8 cellular contexts compared by ENCODE assay signal in the genomic region with DNA sequence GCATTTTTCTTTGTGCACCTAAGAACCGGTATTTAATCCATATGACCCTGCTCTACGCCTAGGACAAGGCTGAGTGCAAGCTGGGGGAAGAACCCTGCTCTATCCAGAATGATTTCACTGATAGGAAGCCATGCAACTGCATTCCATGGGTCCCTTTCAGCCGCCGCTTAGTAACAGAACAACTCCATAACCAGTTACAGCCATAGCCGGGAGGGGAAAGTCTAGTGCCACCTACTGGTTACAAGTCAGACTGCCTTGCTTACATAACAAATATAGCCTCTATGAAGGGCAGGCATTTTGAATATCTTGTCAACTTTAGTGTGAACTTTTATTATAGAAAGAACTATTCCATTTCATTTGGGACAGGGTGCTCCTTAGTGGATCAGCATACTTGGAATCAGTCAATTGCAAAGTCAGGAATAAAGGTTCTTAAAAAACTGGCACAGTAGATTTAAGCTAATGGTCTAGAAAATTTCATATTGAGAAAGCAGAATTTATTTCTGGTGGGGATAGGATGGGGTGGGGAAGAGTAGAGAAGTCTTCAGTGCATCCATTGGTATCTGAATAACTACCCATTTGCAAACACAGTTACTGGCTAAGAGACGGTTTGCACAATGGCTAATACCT.
A peak's percentile ranks its signal among the peaks of the same experiment; 100 is the strongest.
DNase-seq lines count a peak whose midpoint lies in the region; ATAC-seq and TF ChIP-seq lines count a peak whose summit lies in the region.

No MANE protein-coding gene starts in this region.

- no peak overlapping the region for H3K23ac ChIP-seq in mesendoderm (ENCODE audit: low read length)

- TF ChIP-seq CTCF in WI38 (IDR thresholded peaks at IDR 0.05; ENCODE audit: low read depth, low read length), result peak; percentile 24; the same call in 1 of the 2 replicates

- H2BK5ac ChIP-seq in mesendoderm (ENCODE audit: low read length), result no peak overlapping the region

- ATAC-seq in stimulated activated naive CD8-positive, alpha-beta T cell treated with anti-CD3 and anti-CD28 coated beads, Interleukin-15, Interleukin-2, amounts not matched to agents 100 U/mL and 50 U/mL, for 24 hours, result peak; percentile 66

- H3K18ac ChIP-seq in mesendoderm (ENCODE audit: low read length), result no peak overlapping the region

- H3K4me2 ChIP-seq in mesendoderm (ENCODE audit: low read length), result no peak overlapping the region

- H4K5ac ChIP-seq in mesendoderm (ENCODE audit: low read length), result no peak overlapping the region

- H3K4me3 ChIP-seq in H7 (ENCODE audit: insufficient read depth, low read depth, low read length), result no peak overlapping the region
- H3K4me3 ChIP-seq in WI38 (ENCODE audit: low read depth, low read length), result no peak overlapping the region
- no peak overlapping the region for H3K4me3 ChIP-seq in mesendoderm (ENCODE audit: low read length)

- H3K27me3 ChIP-seq in H7 (ENCODE audit: control insufficient read depth, insufficient read depth, low read length) (no peaks in the 10 kb centered on the region), mesendoderm (ENCODE audit: insufficient read depth, low read length, poor library complexity) (no peaks in the 10 kb centered on the region)

- no CpG with 5 or more reads among the region's 6 CpGs for WGBS in mesendoderm (ENCODE audit: extremely low coverage, insufficient coverage, low lambda C conversion rate)

- DNase-seq in activated gamma-delta T cell treated with Interleukin-2 at 50 U/mL for 16 hours, result peak; percentile 8
- DNase-seq in activated gamma-delta T cell (lab: John Stamatoyannopoulos, UW), result no peak
- peak; percentile 30 for DNase-seq in H7
- DNase-seq in Kasumi-1 (lab: John Stamatoyannopoulos, UW), result peak; percentile 87 to 89
- peak; percentile 14 for DNase-seq in effector CD4-positive, alpha-beta T cell
- peak; percentile 87 for DNase-seq in mesendoderm
- peak; percentile 34 for DNase-seq in stimulated activated naive CD8-positive, alpha-beta T cell treated with anti-CD3 and anti-CD28 coated beads, Interleukin-15, Interleukin-2, amounts not matched to agents 100 U/mL and 50 U/mL, for 24 hours

- no peaks in the 10 kb centered on the region for H3K79me1 ChIP-seq in mesendoderm (ENCODE audit: low read length)

- H2BK120ac ChIP-seq in mesendoderm (ENCODE audit: low read depth, low read length), result no peak overlapping the region

- H2AK5ac ChIP-seq in mesendoderm (ENCODE audit: low read length), result no peak overlapping the region

- H3K56ac ChIP-seq in mesendoderm (ENCODE audit: low read length), result no peak overlapping the region

- H4K8ac ChIP-seq in mesendoderm (ENCODE audit: low read depth, low read length), result no peak overlapping the region

- no peak overlapping the region for H3K4ac ChIP-seq in mesendoderm (ENCODE audit: low read depth, low read length)

- H3K36me3 ChIP-seq in H7 (replicated peaks; ENCODE audit: control insufficient read depth, insufficient read depth, low read length), result no peaks in the 10 kb centered on the region
- H3K36me3 ChIP-seq in mesendoderm (ENCODE audit: control insufficient read depth, insufficient read depth, low read length), result no peaks in the 10 kb centered on the region

- H2BK15ac ChIP-seq in mesendoderm (replicated peaks; ENCODE audit: low read depth), result no peak overlapping the region

- no peak overlapping the region for H3K27ac ChIP-seq in mesendoderm (ENCODE audit: low read depth, low read length)

- H3K79me2 ChIP-seq in mesendoderm (ENCODE audit: control insufficient read depth, insufficient read depth, low read length), result no peaks in the 10 kb centered on the region

- H3K9ac ChIP-seq in mesendoderm (ENCODE audit: low read length), result no peak overlapping the region

- H3K4me1 ChIP-seq in mesendoderm (ENCODE audit: control insufficient read depth, low read depth, low read length), result no peaks in the 10 kb centered on the region
